ENCODE assay signal across 7 cellular contexts in the genomic region with DNA sequence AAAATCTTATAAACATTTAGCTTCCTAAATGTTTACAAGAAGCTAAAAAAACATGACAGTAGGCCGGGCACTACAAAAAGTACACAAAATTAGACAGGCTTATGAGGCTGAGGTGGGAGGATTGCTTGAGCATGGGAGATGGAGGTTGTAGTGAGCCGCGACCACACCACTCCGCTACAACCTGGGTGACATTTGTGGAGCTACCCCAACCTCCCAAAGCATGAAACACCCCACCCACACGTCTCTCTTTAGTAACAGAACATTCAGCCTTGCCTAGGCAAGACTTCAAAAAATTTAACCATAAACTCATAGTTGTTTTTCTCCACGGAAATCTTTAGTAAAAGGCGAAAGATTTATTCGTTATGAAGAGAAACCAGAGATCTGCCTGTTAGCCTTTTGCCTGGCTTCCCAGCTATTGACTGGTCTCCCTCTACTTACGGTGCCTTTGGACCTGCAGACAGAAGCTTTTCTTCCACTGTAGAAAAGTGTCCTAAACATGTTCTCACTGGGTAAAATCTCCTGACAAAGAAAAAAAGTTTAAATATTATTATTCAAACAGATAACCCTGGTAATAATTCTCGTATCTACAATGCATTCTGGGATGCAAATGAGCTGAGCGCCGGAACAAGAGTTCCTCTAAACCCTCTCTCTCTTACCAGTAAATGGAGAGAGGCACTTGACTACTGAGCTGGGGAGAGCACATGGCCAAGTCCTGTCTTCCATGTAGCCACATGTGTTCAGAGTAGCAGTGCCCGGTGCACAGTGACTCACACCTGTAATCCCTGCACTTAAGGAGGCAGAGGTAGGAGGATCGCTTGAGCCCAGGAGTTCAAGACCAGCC.
DNase-seq lines count a peak whose midpoint lies in the region; TF ChIP-seq lines count a peak whose summit lies in the region.

No MANE protein-coding gene starts in this region.

- TF ChIP-seq CTCF in GM13977 (IDR thresholded peaks at IDR 0.05; ENCODE audit: extremely low read depth, insufficient read depth, missing control alignments) = no peak
- TF ChIP-seq CTCF in MM.1S (IDR thresholded peaks at IDR 0.05; ENCODE audit: low read length) = no peak

- no peaks in the 10 kb centered on the region for H4K20me1 ChIP-seq in MM.1S (ENCODE audit: insufficient read depth, low read length)

- H3K27me3 ChIP-seq in MM.1S (replicated peaks; ENCODE audit: insufficient read depth, low read length) = no peaks in the 10 kb centered on the region; the same call in 1 of the 2 replicates

- H3K9me3 ChIP-seq in MM.1S (replicated peaks; ENCODE audit: insufficient read depth, low read length) = no peaks in the 10 kb centered on the region

- DNase-seq in GM13977 (ENCODE audit: low spot score) (peak; percentile 86), HEK293T (ENCODE audit: extremely low spot score) (peak; percentile 80), MM.1S (peak; percentile 92), SKM-1 (lab: John Stamatoyannopoulos, UW; ENCODE audit: unreplicated experiment) (peak; percentile 98), amniotic epithelial cell (ENCODE audit: low read depth) (peak; percentile 100), inferior parietal cortex (ENCODE audit: extremely low spot score) (peak; percentile 65)
- DNase-seq in stimulated activated CD4-positive, alpha-beta T cell treated with anti-CD3 and anti-CD28 coated beads, Interleukin-2, amount 100 ng/mL, for 48 hours = peak; percentile 76 to 77

- peak overlapping the region; percentile 63; the same call in 1 of the 2 replicates for H3K27ac ChIP-seq in MM.1S (ENCODE audit: low read length)

- H3K4me2 ChIP-seq in MM.1S (ENCODE audit: low read depth, low read length) = peak overlapping the region; percentile 36; the same call in 1 of the 2 replicates

- H3K4me1 ChIP-seq in MM.1S (ENCODE audit: low read length) = peaks cover 26% of the 10 kb centered on the region

- POLR2A ChIA-PET in HEK293T (lab: Yijun Ruan, JAX) = interaction anchor here (0.6 to 6.6 kb wide), 77 partner anchors 9 to 861 kb away, joined by 3 to 135 read pairs (median 5); partner anchors contain the start of genes ARMH1, BEST4, BTBD19 and DMAP1

- H3K9ac ChIP-seq in MM.1S (ENCODE audit: low read length) = peak overlapping the region; percentile 54

- no peaks in the 10 kb centered on the region for H3K9me2 ChIP-seq in MM.1S (replicated peaks; ENCODE audit: insufficient read depth, low read length)

- H3K79me2 ChIP-seq in MM.1S (ENCODE audit: low read length) = no peaks in the 10 kb centered on the region

- CTCF ChIA-PET in HEK293T (lab: Yijun Ruan, JAX) = interaction anchor here (0.7 to 2.4 kb wide), 7 partner anchors 10 to 780 kb away, joined by 3 to 18 read pairs (median 3); partner anchors contain the start of genes PLK3 and RNU5D-1

- no peaks in the 10 kb centered on the region for H3K36me3 ChIP-seq in MM.1S (replicated peaks; ENCODE audit: insufficient read depth, low read length)

- peaks cover 38% of the 10 kb centered on the region for H3F3A ChIP-seq in MM.1S (ENCODE audit: insufficient read depth, low read length)

- in situ Hi-C loops in GM13977 (cut with MboI; ENCODE audit: low pct_unique_long_range_greater_than_20kb, low sequenced_read_pairs, unreplicated experiment) = no loop called here

- peak overlapping the region; percentile 18 for H2AFZ ChIP-seq in MM.1S (ENCODE audit: low read length)

- no peak overlapping the region for H3K4me3 ChIP-seq in MM.1S (ENCODE audit: low read length)

TF ChIP-seq in HEK293T, 16 proteins besides CTCF, POLR2A, EP300 and RAD21:
- TF ChIP-seq CTBP1 (IDR thresholded peaks at IDR 0.05; ENCODE audit: borderline replicate concordance) (peak; percentile 33; the same call in 1 of the 2 replicates), SP1 (IDR thresholded peaks at IDR 0.05) (no peak; the same call in 1 of the 2 replicates), FOXM1 (IDR thresholded peaks at IDR 0.05; ENCODE audit: borderline replicate concordance) (peak; percentile 47; the same call in 1 of the 2 replicates), ZNF384 (IDR thresholded peaks at IDR 0.05) (peak; percentile 88; the same call in 1 of the 2 replicates), LEF1 (IDR thresholded peaks at IDR 0.05; ENCODE audit: borderline replicate concordance) (no peak; the same call in 1 of the 2 replicates), HDGF (IDR thresholded peaks at IDR 0.05; ENCODE audit: borderline replicate concordance) (no peak), ARNT (IDR thresholded peaks at IDR 0.05) (peak; percentile 67; the same call in 1 of the 2 replicates), FOXA1 (IDR thresholded peaks at IDR 0.05) (no peak), SUZ12 (IDR thresholded peaks at IDR 0.05) (peak; percentile 68), L3MBTL2 (conservative IDR thresholded peaks at IDR 0.05) (peak; percentile 64), NFRKB (IDR thresholded peaks at IDR 0.05) (peak; percentile 94), TARDBP (IDR thresholded peaks at IDR 0.05) (peak; percentile 80), BHLHE40 (IDR thresholded peaks at IDR 0.05; ENCODE audit: borderline replicate concordance) (peak; percentile 69), FOXK2 (IDR thresholded peaks at IDR 0.05) (peak; percentile 90), ELF4 (IDR thresholded peaks at IDR 0.05) (peak; percentile 100)
- TF ChIP-seq, protein P1, sequence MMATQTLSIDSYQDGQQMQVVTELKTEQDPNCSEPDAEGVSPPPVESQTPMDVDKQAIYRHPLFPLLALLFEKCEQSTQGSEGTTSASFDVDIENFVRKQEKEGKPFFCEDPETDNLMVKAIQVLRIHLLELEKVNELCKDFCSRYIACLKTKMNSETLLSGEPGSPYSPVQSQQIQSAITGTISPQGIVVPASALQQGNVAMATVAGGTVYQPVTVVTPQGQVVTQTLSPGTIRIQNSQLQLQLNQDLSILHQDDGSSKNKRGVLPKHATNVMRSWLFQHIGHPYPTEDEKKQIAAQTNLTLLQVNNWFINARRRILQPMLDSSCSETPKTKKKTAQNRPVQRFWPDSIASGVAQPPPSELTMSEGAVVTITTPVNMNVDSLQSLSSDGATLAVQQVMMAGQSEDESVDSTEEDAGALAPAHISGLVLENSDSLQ (IDR thresholded peaks at IDR 0.05) = peak; percentile 52
